ENCODE assay signal across 2 cellular contexts in genomic region chr5:55815939-55816338, GRCh38. TPM values are rescaled to one million over a fixed set of nuclear protein-coding genes. Genes with fewer than 3 reads are reported as not detected.
"Had no signal": no experiment of that assay in that cellular context is flagged by ENCODE, and none has a peak within 500 bp of the region (broad histone marks: within the 10 kb centered on the region; RNA-seq: fewer than 3 reads in every experiment).

No MANE protein-coding gene starts in this region.

RNA-seq across cellular contexts. Expression of gene IL31RA, which starts 35.2 kb away (rescaled TPM):
- total RNA-seq: Peyer's patch, Right ventricle myocardium superior had no signal
